ENCODE assay signal across 18 cellular contexts in the genomic region with DNA sequence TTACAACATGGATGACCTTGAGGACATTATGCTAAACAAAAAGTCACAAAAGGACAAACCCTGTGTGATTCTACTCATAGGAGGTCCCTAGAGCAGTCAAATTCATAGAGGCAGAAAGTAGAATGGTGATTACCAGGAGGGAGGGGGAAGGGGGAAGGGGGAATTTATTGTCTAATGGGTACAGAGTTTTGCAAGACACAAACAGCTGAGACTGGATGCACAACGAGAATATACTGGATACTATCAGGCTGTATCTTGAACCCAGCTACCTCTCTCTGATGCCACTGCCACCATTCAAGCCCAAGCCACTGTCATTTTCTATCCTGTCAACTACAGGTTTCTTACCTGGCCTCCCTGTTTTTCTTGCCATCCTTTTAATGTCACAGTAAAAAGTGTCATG.
"Had no signal": no experiment of that assay in that cellular context is flagged by ENCODE, and none has a peak within 500 bp of the region (broad histone marks: within the 10 kb centered on the region; RNA-seq: fewer than 3 reads in every experiment).

No MANE protein-coding gene starts in this region.

- DNase-seq: KBM-7, MV-4-11, NCI-H1048, NCI-H1105, NCI-H1417, NCI-H1436 treated with DMSO at 0.1 percent for 48 hours, NCI-H1694, NCI-H187 treated with DMSO at 0.1 percent for 48 hours, NCI-H2029 treated with DMSO at 0.1 percent for 48 hours, NCI-H2171 treated with DMSO at 0.1 percent for 48 hours, NCI-H345, NCI-H524, NCI-H526 treated with DMSO at 0.1 percent for 48 hours, NCI-H774, PC-3, Peyer's patch, Right ventricle myocardium superior, SIG-M5 had no signal

- ATAC-seq: PC-3 had no signal
